ENCODE assay signal across 1 cellular context in genomic region chr11:64744544-64745218, GRCh38.
TF ChIP-seq lines count a peak whose summit lies in the region.

No MANE protein-coding gene starts in this region.

TF ChIP-seq in HEK293, 187 proteins besides CTCF, POLR2A, EP300 and RAD21 (continued from another document):
- TF ChIP-seq PRDM4 (tag by site-specific recombination; IDR thresholded peaks at IDR 0.05) (no peak), ZNF221 (tag by site-specific recombination; IDR thresholded peaks at IDR 0.05; ENCODE audit: borderline replicate concordance) (no peak)
